Comparison of ENCODE assay signal across 8 cellular contexts in genomic region chr13:30429721-30430694, GRCh38. TPM values are rescaled to one million over a fixed set of nuclear protein-coding genes. Genes with fewer than 3 reads are reported as not detected.
DNase-seq lines count a peak whose midpoint lies in the region; ATAC-seq, FAIRE-seq and TF ChIP-seq lines count a peak whose summit lies in the region.

No MANE protein-coding gene starts in this region.

- H3K27ac Mint-ChIP-seq in activated CD4-positive, alpha-beta memory T cell treated with anti-CD3 and anti-CD28 coated beads, Interleukin-2, amount 10 ng/mL, durations not matched to agents 7 days and 5 days: peak overlapping the region; percentile 58

- H3K4me1 ChIP-seq in keratinocyte (ENCODE audit: control insufficient read depth, extremely low read depth, insufficient read depth, low read length): peaks cover 30% of the 10 kb centered on the region

- H3K9me3 ChIP-seq in keratinocyte (ENCODE audit: control insufficient read depth, low read depth, low read length): no peaks in the 10 kb centered on the region

- POLR2A ChIA-PET in activated CD4-positive, alpha-beta memory T cell treated with anti-CD3 and anti-CD28 coated beads, Interleukin-2, amount 10 ng/mL, durations not matched to agents 7 days and 5 days (lab: Charles Lee): interaction anchor here (0.5 to 2.4 kb wide), 8 partner anchors 8 to 123 kb away, joined by 3 to 11 read pairs (median 4); partner anchors contain the start of genes HMGB1, KATNAL1 and UBE2L5

- H3K27ac ChIP-seq in keratinocyte (ENCODE audit: control insufficient read depth, insufficient read depth, low read length) (peak overlapping the region; percentile 88), substantia nigra (ENCODE audit: low read depth, low read length, poor library complexity, severe bottlenecking) (no peak overlapping the region)

- H3K4me3 ChIP-seq in keratinocyte (ENCODE audit: control insufficient read depth in 2 of 3, extremely low read depth in 1 of 3, insufficient read depth in 2 of 3, low read depth in 1 of 3, low read length in 3 of 3): peak overlapping the region in 2 of 3 experiments; percentile 40 to 47

- H4K20me1 ChIP-seq in keratinocyte (ENCODE audit: control insufficient read depth, extremely low read depth, insufficient read depth, low read length): no peaks in the 10 kb centered on the region

- peaks cover 2% of the 10 kb centered on the region for H3K27me3 Mint-ChIP-seq in activated CD4-positive, alpha-beta memory T cell treated with anti-CD3 and anti-CD28 coated beads, Interleukin-2, amount 10 ng/mL, durations not matched to agents 7 days and 5 days

- no peaks in the 10 kb centered on the region for H3K27me3 ChIP-seq in keratinocyte (ENCODE audit: control insufficient read depth, extremely low read depth, insufficient read depth, low read length)

- no peaks in the 10 kb centered on the region for H3K79me2 ChIP-seq in keratinocyte (ENCODE audit: control insufficient read depth, insufficient read depth, low read length)

- dilution Hi-C loops in keratinocyte (cut with MboI; ENCODE audit: extremely low pct_ligation_motif_present, low sequenced_read_pairs): no loop called here

- no peaks in the 10 kb centered on the region for H3K36me3 ChIP-seq in keratinocyte (ENCODE audit: control insufficient read depth in 2 of 2, extremely low read depth in 1 of 2, insufficient read depth in 2 of 2, low read length in 2 of 2)

- no peaks in the 10 kb centered on the region for H3K9me1 ChIP-seq in keratinocyte (ENCODE audit: control insufficient read depth, extremely low read depth, insufficient read depth, low read length)

- H3K4me1 Mint-ChIP-seq in activated CD4-positive, alpha-beta memory T cell treated with anti-CD3 and anti-CD28 coated beads, Interleukin-2, amount 10 ng/mL, durations not matched to agents 7 days and 5 days: peaks cover 28% of the 10 kb centered on the region

- CTCF ChIA-PET in activated CD4-positive, alpha-beta memory T cell treated with anti-CD3 and anti-CD28 coated beads, Interleukin-2, amount 10 ng/mL, durations not matched to agents 7 days and 5 days (lab: Charles Lee): interaction anchor here (0.6 to 1.2 kb wide), 4 partner anchors 22 to 314 kb away, joined by 3 read pairs; no protein-coding TSS in a partner anchor

- FAIRE-seq in keratinocyte (lab: Jason Lieb, UNC): peak; percentile 86

- peak overlapping the region; percentile 61 for H3K9ac ChIP-seq in keratinocyte (ENCODE audit: control insufficient read depth, extremely low read depth, insufficient read depth, low read length)

- H3K36me3 Mint-ChIP-seq in activated CD4-positive, alpha-beta memory T cell treated with anti-CD3 and anti-CD28 coated beads, Interleukin-2, amount 10 ng/mL, durations not matched to agents 7 days and 5 days (ENCODE audit: low read depth): no peaks in the 10 kb centered on the region

- H2AFZ ChIP-seq in keratinocyte (ENCODE audit: control insufficient read depth, low read length): peak overlapping the region; percentile 78

- ATAC-seq in GM19023 (IDR thresholded peaks at IDR 0.05; ENCODE audit: unreplicated experiment): peak; percentile 59
- ATAC-seq in HG03432 (IDR thresholded peaks at IDR 0.05; ENCODE audit: unreplicated experiment): peak; percentile 88
- ATAC-seq in GM19467 (IDR thresholded peaks at IDR 0.05; ENCODE audit: unreplicated experiment): no peak

- H3K4me3 Mint-ChIP-seq in activated CD4-positive, alpha-beta memory T cell treated with anti-CD3 and anti-CD28 coated beads, Interleukin-2, amount 10 ng/mL, durations not matched to agents 7 days and 5 days: no peak overlapping the region

- TF ChIP-seq CTCF in keratinocyte (optimal IDR thresholded peaks at IDR 0.05 in 1 of 3, IDR thresholded peaks at IDR 0.05 in 1 of 3, conservative IDR thresholded peaks at IDR 0.05 in 1 of 3; ENCODE audit: extremely low read depth in 1 of 3, insufficient read depth in 2 of 3, low read length in 3 of 3): no peak

- DNase-seq in AG20443 (ENCODE audit: low spot score): peak; percentile 79
- peak; percentile 26 for DNase-seq in activated CD4-positive, alpha-beta memory T cell treated with anti-CD3 and anti-CD28 coated beads, Interleukin-2, amount 10 ng/mL, durations not matched to agents 7 days and 5 days
- peak; percentile 77 for DNase-seq in keratinocyte (ENCODE audit: low read depth, low spot score)
- no peak for DNase-seq in GM19238 (ENCODE audit: insufficient read length, low spot score)
- no peak for DNase-seq in substantia nigra (lab: John Stamatoyannopoulos, UW)

- H3K9me3 Mint-ChIP-seq in activated CD4-positive, alpha-beta memory T cell treated with anti-CD3 and anti-CD28 coated beads, Interleukin-2, amount 10 ng/mL, durations not matched to agents 7 days and 5 days: no peaks in the 10 kb centered on the region

- peak overlapping the region; percentile 81 for H3K4me2 ChIP-seq in keratinocyte (ENCODE audit: control insufficient read depth, extremely low read depth, insufficient read depth, low read depth, low read length)

RNA-seq across cellular contexts. Expression of gene UBE2L5, which starts 7.7 kb away (rescaled TPM):
- total RNA-seq in activated CD4-positive, alpha-beta memory T cell treated with anti-CD3 and anti-CD28 coated beads, Interleukin-2, amount 10 ng/mL, durations not matched to agents 7 days and 5 days: under 1 TPM in 1 of 2 experiments, not detected in 1; 0.20 TPM
- 0.26 to 0.38 TPM in 2 of 3 replicates, not detected in the other for polyA plus RNA-seq in keratinocyte
- not detected for polyA plus RNA-seq in keratinocyte (2011; ENCODE audit: low read depth)
- 0.22 and 0.30 TPM in 2 replicates for polyA plus RNA-seq in keratinocyte (2011; cell fraction: cytosol; rRNA removed)
- not detected in 2 replicates for polyA plus RNA-seq in keratinocyte (2011; cell fraction: nucleus; rRNA removed)
- polyA plus RNA-seq in keratinocyte (2012; ENCODE audit: low replicate concordance): 0.34 TPM in 1 of 2 replicates, not detected in the other
- not detected in 3 replicates for polyA minus RNA-seq in keratinocyte
- polyA minus RNA-seq in keratinocyte (2011; cell fraction: cytosol; rRNA and poly(A)+ RNA removed): not detected
- polyA minus RNA-seq in keratinocyte (2011; cell fraction: nucleus; rRNA and poly(A)+ RNA removed): not detected in 2 replicates

RNA-seq across cellular contexts. Expression of gene HMGB1, which starts 35.7 kb away (rescaled TPM):
- total RNA-seq in activated CD4-positive, alpha-beta memory T cell treated with anti-CD3 and anti-CD28 coated beads, Interleukin-2, amount 10 ng/mL, durations not matched to agents 7 days and 5 days: 100 to 1,000 TPM; 611 to 615 TPM
- polyA plus RNA-seq in keratinocyte: 63.8 to 221 TPM (median 156 TPM) in 3 replicates
- polyA plus RNA-seq in keratinocyte (2011; ENCODE audit: low read depth): 186 TPM
- 86.2 and 123 TPM in 2 replicates for polyA plus RNA-seq in keratinocyte (2011; cell fraction: cytosol; rRNA removed)
- polyA plus RNA-seq in keratinocyte (2011; cell fraction: nucleus; rRNA removed): 91.3 and 133 TPM in 2 replicates
- polyA plus RNA-seq in keratinocyte (2012; ENCODE audit: low replicate concordance): 202 and 323 TPM in 2 replicates
- 6.2 to 53.1 TPM (median 12.2 TPM) in 3 replicates for polyA minus RNA-seq in keratinocyte
- polyA minus RNA-seq in keratinocyte (2011; cell fraction: cytosol; rRNA and poly(A)+ RNA removed): 56.4 TPM
- 16.7 and 30.3 TPM in 2 replicates for polyA minus RNA-seq in keratinocyte (2011; cell fraction: nucleus; rRNA and poly(A)+ RNA removed)

Comparison
In these comparisons a context has a peak if more than half of its experiments do, and no peak if none do; other contexts are left out.
1. DNase-seq: peak in AG20443 (single experiment), activated CD4-positive, alpha-beta memory T cell treated with anti-CD3 and anti-CD28 coated beads, Interleukin-2, amount 10 ng/mL, durations not matched to agents 7 days and 5 days (single experiment) and keratinocyte (single experiment); none in GM19238 (single experiment) and substantia nigra (0 of 49).